ENCODE assay signal across 1 cellular context in the genomic region with DNA sequence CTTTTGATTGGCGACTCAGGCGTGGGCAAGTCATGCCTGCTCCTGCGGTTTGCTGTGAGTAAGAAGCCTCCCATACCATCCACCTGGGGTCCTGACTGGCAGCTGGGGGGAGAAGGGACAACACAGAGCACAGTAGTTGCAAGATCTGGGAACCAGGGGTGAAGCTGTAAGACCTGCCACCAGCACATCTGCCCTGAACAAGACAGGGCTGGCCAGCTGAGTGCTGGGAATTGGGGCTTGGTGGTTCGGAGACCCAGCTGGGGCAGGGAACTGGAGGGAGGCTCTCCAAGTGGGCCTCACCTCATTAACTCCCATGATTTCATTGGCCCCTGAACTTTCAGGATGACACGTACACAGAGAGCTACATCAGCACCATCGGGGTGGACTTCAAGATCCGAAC.
TF ChIP-seq lines count a peak whose summit lies in the region.

No MANE protein-coding gene starts in this region.

TF ChIP-seq in K562, 482 proteins besides CTCF, POLR2A, EP300 and RAD21:
- TF ChIP-seq POLR2B (IDR thresholded peaks at IDR 0.05; ENCODE audit: low read depth, partially characterized antibody) (no peak), ZBED1 (IDR thresholded peaks at IDR 0.05) (no peak), ZNF75A (CRISPR knock-in tag; IDR thresholded peaks at IDR 0.05) (no peak), SMAD3 (CRISPR knock-in tag; conservative IDR thresholded peaks at IDR 0.05) (no peak), NRF1 (conservative IDR thresholded peaks at IDR 0.05 in 1 of 2, IDR thresholded peaks at IDR 0.05 in 1 of 2) (no peak), ZNF224 (CRISPR knock-in tag; IDR thresholded peaks at IDR 0.05) (no peak), BRD4 (IDR thresholded peaks at IDR 0.05) (no peak), E2F3 (CRISPR knock-in tag; IDR thresholded peaks at IDR 0.05) (no peak), NCOA1 (IDR thresholded peaks at IDR 0.05; ENCODE audit: low read depth) (no peak), MAFF (IDR thresholded peaks at IDR 0.05; ENCODE audit: low read length) (no peak), ZNF695 (CRISPR knock-in tag; IDR thresholded peaks at IDR 0.05) (no peak)
- TF ChIP-seq, protein P1, sequence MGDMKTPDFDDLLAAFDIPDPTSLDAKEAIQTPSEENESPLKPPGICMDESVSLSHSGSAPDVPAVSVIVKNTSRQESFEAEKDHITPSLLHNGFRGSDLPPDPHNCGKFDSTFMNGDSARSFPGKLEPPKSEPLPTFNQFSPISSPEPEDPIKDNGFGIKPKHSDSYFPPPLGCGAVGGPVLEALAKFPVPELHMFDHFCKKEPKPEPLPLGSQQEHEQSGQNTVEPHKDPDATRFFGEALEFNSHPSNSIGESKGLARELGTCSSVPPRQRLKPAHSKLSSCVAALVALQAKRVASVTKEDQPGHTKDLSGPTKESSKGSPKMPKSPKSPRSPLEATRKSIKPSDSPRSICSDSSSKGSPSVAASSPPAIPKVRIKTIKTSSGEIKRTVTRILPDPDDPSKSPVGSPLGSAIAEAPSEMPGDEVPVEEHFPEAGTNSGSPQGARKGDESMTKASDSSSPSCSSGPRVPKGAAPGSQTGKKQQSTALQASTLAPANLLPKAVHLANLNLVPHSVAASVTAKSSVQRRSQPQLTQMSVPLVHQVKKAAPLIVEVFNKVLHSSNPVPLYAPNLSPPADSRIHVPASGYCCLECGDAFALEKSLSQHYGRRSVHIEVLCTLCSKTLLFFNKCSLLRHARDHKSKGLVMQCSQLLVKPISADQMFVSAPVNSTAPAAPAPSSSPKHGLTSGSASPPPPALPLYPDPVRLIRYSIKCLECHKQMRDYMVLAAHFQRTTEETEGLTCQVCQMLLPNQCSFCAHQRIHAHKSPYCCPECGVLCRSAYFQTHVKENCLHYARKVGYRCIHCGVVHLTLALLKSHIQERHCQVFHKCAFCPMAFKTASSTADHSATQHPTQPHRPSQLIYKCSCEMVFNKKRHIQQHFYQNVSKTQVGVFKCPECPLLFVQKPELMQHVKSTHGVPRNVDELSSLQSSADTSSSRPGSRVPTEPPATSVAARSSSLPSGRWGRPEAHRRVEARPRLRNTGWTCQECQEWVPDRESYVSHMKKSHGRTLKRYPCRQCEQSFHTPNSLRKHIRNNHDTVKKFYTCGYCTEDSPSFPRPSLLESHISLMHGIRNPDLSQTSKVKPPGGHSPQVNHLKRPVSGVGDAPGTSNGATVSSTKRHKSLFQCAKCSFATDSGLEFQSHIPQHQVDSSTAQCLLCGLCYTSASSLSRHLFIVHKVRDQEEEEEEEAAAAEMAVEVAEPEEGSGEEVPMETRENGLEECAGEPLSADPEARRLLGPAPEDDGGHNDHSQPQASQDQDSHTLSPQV (IDR thresholded peaks at IDR 0.05), result no peak
- TF ChIP-seq, protein P2, sequence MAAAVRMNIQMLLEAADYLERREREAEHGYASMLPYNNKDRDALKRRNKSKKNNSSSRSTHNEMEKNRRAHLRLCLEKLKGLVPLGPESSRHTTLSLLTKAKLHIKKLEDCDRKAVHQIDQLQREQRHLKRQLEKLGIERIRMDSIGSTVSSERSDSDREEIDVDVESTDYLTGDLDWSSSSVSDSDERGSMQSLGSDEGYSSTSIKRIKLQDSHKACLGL (CRISPR knock-in tag; IDR thresholded peaks at IDR 0.05; ENCODE audit: borderline replicate concordance, poor library complexity, severe bottlenecking), result no peak
- TF ChIP-seq, protein P3, sequence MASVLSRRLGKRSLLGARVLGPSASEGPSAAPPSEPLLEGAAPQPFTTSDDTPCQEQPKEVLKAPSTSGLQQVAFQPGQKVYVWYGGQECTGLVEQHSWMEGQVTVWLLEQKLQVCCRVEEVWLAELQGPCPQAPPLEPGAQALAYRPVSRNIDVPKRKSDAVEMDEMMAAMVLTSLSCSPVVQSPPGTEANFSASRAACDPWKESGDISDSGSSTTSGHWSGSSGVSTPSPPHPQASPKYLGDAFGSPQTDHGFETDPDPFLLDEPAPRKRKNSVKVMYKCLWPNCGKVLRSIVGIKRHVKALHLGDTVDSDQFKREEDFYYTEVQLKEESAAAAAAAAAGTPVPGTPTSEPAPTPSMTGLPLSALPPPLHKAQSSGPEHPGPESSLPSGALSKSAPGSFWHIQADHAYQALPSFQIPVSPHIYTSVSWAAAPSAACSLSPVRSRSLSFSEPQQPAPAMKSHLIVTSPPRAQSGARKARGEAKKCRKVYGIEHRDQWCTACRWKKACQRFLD (CRISPR knock-in tag; IDR thresholded peaks at IDR 0.05), result no peak
- TF ChIP-seq, protein P4, sequence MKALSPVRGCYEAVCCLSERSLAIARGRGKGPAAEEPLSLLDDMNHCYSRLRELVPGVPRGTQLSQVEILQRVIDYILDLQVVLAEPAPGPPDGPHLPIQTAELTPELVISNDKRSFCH (CRISPR knock-in tag; IDR thresholded peaks at IDR 0.05), result no peak
- TF ChIP-seq, protein P4 (tag; IDR thresholded peaks at IDR 0.05), result no peak
- TF ChIP-seq, protein P5, sequence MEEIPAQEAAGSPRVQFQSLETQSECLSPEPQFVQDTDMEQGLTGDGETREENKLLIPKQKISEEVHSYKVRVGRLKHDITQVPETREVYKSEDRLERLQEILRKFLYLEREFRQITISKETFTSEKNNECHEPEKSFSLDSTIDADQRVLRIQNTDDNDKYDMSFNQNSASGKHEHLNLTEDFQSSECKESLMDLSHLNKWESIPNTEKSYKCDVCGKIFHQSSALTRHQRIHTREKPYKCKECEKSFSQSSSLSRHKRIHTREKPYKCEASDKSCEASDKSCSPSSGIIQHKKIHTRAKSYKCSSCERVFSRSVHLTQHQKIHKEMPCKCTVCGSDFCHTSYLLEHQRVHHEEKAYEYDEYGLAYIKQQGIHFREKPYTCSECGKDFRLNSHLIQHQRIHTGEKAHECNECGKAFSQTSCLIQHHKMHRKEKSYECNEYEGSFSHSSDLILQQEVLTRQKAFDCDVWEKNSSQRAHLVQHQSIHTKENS (CRISPR knock-in tag; IDR thresholded peaks at IDR 0.05), result no peak
- TF ChIP-seq, protein P6, sequence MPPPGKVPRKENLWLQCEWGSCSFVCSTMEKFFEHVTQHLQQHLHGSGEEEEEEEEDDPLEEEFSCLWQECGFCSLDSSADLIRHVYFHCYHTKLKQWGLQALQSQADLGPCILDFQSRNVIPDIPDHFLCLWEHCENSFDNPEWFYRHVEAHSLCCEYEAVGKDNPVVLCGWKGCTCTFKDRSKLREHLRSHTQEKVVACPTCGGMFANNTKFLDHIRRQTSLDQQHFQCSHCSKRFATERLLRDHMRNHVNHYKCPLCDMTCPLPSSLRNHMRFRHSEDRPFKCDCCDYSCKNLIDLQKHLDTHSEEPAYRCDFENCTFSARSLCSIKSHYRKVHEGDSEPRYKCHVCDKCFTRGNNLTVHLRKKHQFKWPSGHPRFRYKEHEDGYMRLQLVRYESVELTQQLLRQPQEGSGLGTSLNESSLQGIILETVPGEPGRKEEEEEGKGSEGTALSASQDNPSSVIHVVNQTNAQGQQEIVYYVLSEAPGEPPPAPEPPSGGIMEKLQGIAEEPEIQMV (tag; conservative IDR thresholded peaks at IDR 0.05; ENCODE audit: low read depth), result no peak
